Comparison of ENCODE assay signal across 10 cellular contexts in genomic region chr1:153842006-153842471, GRCh38.
DNase-seq lines count a peak whose midpoint lies in the region; ATAC-seq and TF ChIP-seq lines count a peak whose summit lies in the region.
"Had no signal": no experiment of that assay in that cellular context is flagged by ENCODE, and none has a peak within 500 bp of the region (broad histone marks: within the 10 kb centered on the region; RNA-seq: fewer than 3 reads in every experiment).

No MANE protein-coding gene starts in this region.

- H3K9me3 ChIP-seq in left ventricle myocardium inferior (replicated peaks) (no peaks in the 10 kb centered on the region), upper lobe of right lung (no peaks in the 10 kb centered on the region)
- H3K9me3 ChIP-seq: thoracic aorta had no signal

- no peak for TF ChIP-seq CTCF in left ventricle myocardium inferior (IDR thresholded peaks at IDR 0.05; ENCODE audit: borderline replicate concordance)
- no peak for TF ChIP-seq CTCF in upper lobe of right lung (IDR thresholded peaks at IDR 0.05)

- peaks cover 23% of the 10 kb centered on the region for H3K4me1 ChIP-seq in left ventricle myocardium inferior
- H3K4me1 ChIP-seq in upper lobe of right lung: peaks cover 9% of the 10 kb centered on the region

- intact Hi-C loops in Right ventricle myocardium superior (cut with DNase I) (no loop called here), left ventricle myocardium inferior (cut with micrococcal nuclease) (no loop called here), upper lobe of right lung (cut with DNase I) (no loop called here)

- no peak for DNase-seq in Right ventricle myocardium superior
- no peak for DNase-seq in left ventricle myocardium inferior
- peak; percentile 83 for DNase-seq in NCI-H2171 treated with DMSO at 0.1 percent for 48 hours (lab: John Stamatoyannopoulos, UW)
- no peak for DNase-seq in upper lobe of right lung
- DNase-seq in NCI-H446 treated with DMSO at 0.1 percent for 48 hours (lab: John Stamatoyannopoulos, UW): no peak
- no peak for DNase-seq in iPS-NIHi11 (ENCODE audit: low spot score)
- DNase-seq in ecto neural progenitor cell (ENCODE audit: low spot score): no peak

- H3K27me3 ChIP-seq in left ventricle myocardium inferior (ENCODE audit: low read depth): no peaks in the 10 kb centered on the region
- no peaks in the 10 kb centered on the region for H3K27me3 ChIP-seq in upper lobe of right lung

- peak; percentile 49 for ATAC-seq in Right ventricle myocardium superior (ENCODE audit: poor library complexity)
- peak; percentile 62 for ATAC-seq in HG02759 (IDR thresholded peaks at IDR 0.05; ENCODE audit: unreplicated experiment)
- ATAC-seq in upper lobe of right lung: peak; percentile 79

- H3K4me3 ChIP-seq in left ventricle myocardium inferior (no peak overlapping the region), upper lobe of right lung (no peak overlapping the region)
- H3K4me3 ChIP-seq: thoracic aorta had no signal

- H3K36me3 ChIP-seq in left ventricle myocardium inferior (no peaks in the 10 kb centered on the region), upper lobe of right lung (no peaks in the 10 kb centered on the region)
- H3K36me3 ChIP-seq: thoracic aorta had no signal

- H3K27ac ChIP-seq in left ventricle myocardium inferior (replicated peaks) (no peak overlapping the region), upper lobe of right lung (no peak overlapping the region)
- H3K27ac ChIP-seq: parathyroid adenoma had no signal
